In the genomic region with DNA sequence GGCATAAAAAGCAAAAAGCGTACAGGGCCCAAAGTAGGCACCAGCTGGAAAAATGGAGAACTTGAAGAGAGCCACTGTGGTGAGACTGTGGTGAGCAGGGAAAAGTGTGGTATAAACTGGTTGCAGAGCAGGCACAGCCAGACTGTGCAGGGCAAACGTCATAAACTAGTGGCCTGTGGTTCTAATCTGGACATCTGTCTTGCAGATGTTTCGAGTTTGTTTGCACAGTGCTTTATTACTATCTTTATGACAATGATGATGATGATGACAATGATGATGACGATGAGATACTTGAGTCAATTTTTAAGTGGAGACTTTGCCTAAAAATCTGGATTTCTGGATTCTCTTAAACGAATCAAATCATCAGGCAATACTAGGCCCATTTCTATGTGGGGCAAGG, we compare ENCODE assay signal across 1 cellular context.
TF ChIP-seq lines count a peak whose summit lies in the region.

No MANE protein-coding gene starts in this region.

TF ChIP-seq in HEK293, 187 proteins besides CTCF, POLR2A, EP300 and RAD21 (continued from another document):
- TF ChIP-seq ZBTB10 (tag by site-specific recombination; IDR thresholded peaks at IDR 0.05), result no peak
- TF ChIP-seq ZNF48 (tag by site-specific recombination; IDR thresholded peaks at IDR 0.05), result no peak
